ENCODE assay signal across 9 cellular contexts in the genomic region with DNA sequence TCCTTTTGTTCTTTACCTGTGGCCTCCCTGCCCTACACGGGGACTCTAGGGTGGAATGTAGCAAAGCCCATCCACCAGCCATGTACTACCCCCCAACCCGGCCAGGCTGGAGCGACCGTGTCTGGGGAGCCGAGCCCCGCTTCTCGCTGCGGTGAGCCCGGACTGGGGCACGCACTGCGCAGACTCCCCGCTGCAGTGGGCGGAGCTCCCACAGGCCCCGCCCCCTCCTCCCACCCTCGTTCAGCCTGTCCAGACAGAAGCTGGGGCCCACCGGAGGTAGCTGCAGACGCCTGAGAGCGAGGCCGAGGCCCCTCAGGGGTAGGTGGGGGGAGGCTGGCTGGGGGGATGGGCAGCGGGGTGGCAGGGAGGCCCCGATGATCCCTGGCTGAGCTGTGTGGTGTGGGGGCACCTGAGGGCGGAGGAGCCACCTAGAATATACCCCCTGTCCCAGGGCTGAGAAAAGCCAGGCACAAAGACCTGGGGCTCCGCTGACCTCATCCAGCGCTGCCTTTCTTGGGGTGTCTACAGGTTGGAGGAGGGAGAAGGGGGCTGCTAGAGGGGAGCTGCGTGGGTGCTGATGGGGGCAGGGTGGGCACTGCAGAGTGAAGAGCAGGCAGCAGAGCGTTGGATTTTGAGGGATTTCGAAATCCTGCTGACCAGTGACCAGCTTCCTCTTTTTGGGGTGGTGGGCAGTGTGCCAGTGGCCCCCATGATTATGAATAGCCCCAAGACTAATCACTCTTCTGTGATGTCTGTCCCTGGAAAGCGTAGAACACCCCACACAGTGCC. TPM values are rescaled to one million over a fixed set of nuclear protein-coding genes. Genes with fewer than 3 reads are reported as not detected.
A peak's percentile ranks its signal among the peaks of the same experiment; 100 is the strongest.
DNase-seq lines count a peak whose midpoint lies in the region; ATAC-seq lines count a peak whose summit lies in the region.
"Had no signal": no experiment of that assay in that cellular context is flagged by ENCODE, and none has a peak within 500 bp of the region (broad histone marks: within the 10 kb centered on the region; RNA-seq: fewer than 3 reads in every experiment).

No MANE protein-coding gene starts in this region.

- H3K27ac ChIP-seq in stomach smooth muscle (ENCODE audit: low read length) = no peak overlapping the region
- H3K27ac ChIP-seq: KMS-11 had no signal

- no peaks in the 10 kb centered on the region for H3K9me3 Mint-ChIP-seq in activated T-cell treated with anti-CD3 and anti-CD28 coated beads, Interleukin-2, amount 50 U/mL, for 24 hours
- no peaks in the 10 kb centered on the region for H3K9me3 Mint-ChIP-seq in natural killer cell treated with Interleukin-12 subunit alpha and Interleukin-12 subunit beta and Interleukin-15 and Interleukin-18, amount 100 ng/mL, for 72 hours

- peak overlapping the region; percentile 71 to 72 for H3K4me3 ChIP-seq in stomach smooth muscle (ENCODE audit: low read length in 2 of 2)

- ATAC-seq in natural killer cell treated with Interleukin-12 subunit alpha and Interleukin-12 subunit beta and Interleukin-15 and Interleukin-18, amount 100 ng/mL, for 72 hours = peak; percentile 72 to 85
- ATAC-seq in GM19455 (IDR thresholded peaks at IDR 0.05; ENCODE audit: unreplicated experiment) = no peak

- no peaks in the 10 kb centered on the region for H3K9me3 ChIP-seq in stomach smooth muscle (ENCODE audit: control insufficient read depth in 2 of 2, low read length in 2 of 2)

- H3K27ac Mint-ChIP-seq in activated T-cell treated with anti-CD3 and anti-CD28 coated beads, Interleukin-2, amount 50 U/mL, for 24 hours = no peak overlapping the region
- H3K27ac Mint-ChIP-seq in natural killer cell treated with Interleukin-12 subunit alpha and Interleukin-12 subunit beta and Interleukin-15 and Interleukin-18, amount 100 ng/mL, for 72 hours = no peak overlapping the region

- H3K36me3 Mint-ChIP-seq in activated T-cell treated with anti-CD3 and anti-CD28 coated beads, Interleukin-2, amount 50 U/mL, for 24 hours (ENCODE audit: low read depth) = peaks cover 27% of the 10 kb centered on the region
- H3K36me3 Mint-ChIP-seq in natural killer cell treated with Interleukin-12 subunit alpha and Interleukin-12 subunit beta and Interleukin-15 and Interleukin-18, amount 100 ng/mL, for 72 hours = no peaks in the 10 kb centered on the region

- no peaks in the 10 kb centered on the region for H3K27me3 ChIP-seq in stomach smooth muscle (ENCODE audit: control insufficient read depth in 1 of 2, insufficient read depth in 2 of 2, low read length in 2 of 2)

- peaks cover 17% of the 10 kb centered on the region for H3K4me1 Mint-ChIP-seq in activated T-cell treated with anti-CD3 and anti-CD28 coated beads, Interleukin-2, amount 50 U/mL, for 24 hours (ENCODE audit: low read depth)
- H3K4me1 Mint-ChIP-seq in natural killer cell treated with Interleukin-12 subunit alpha and Interleukin-12 subunit beta and Interleukin-15 and Interleukin-18, amount 100 ng/mL, for 72 hours (ENCODE audit: low read depth in 2 of 2) = peaks cover 19 to 28% of the 10 kb centered on the region in 2 donors

- peak overlapping the region; percentile 69 for H3K4me3 Mint-ChIP-seq in activated T-cell treated with anti-CD3 and anti-CD28 coated beads, Interleukin-2, amount 50 U/mL, for 24 hours
- peak overlapping the region; percentile 55 for H3K4me3 Mint-ChIP-seq in natural killer cell treated with Interleukin-12 subunit alpha and Interleukin-12 subunit beta and Interleukin-15 and Interleukin-18, amount 100 ng/mL, for 72 hours

- no peaks in the 10 kb centered on the region for H3K27me3 Mint-ChIP-seq in activated T-cell treated with anti-CD3 and anti-CD28 coated beads, Interleukin-2, amount 50 U/mL, for 24 hours
- no peaks in the 10 kb centered on the region for H3K27me3 Mint-ChIP-seq in natural killer cell treated with Interleukin-12 subunit alpha and Interleukin-12 subunit beta and Interleukin-15 and Interleukin-18, amount 100 ng/mL, for 72 hours

- H3K36me3 ChIP-seq in stomach smooth muscle (ENCODE audit: control insufficient read depth in 2 of 2, insufficient read depth in 2 of 2, low read length in 2 of 2) = peaks cover 12 to 23% of the 10 kb centered on the region in 2 donors

- DNase-seq in DMS114 treated with DMSO at 0.1 percent for 48 hours (lab: John Stamatoyannopoulos, UW; ENCODE audit: unreplicated experiment) = peak; percentile 62
- peak; percentile 68 to 87 (median 80) for DNase-seq in NCI-H1417 (lab: John Stamatoyannopoulos, UW)
- peak; percentile 78 for DNase-seq in activated T-cell treated with anti-CD3 and anti-CD28 coated beads, Interleukin-2, amount 50 U/mL, for 24 hours
- peak; percentile 59 for DNase-seq in fibroblast of peridontal ligament (ENCODE audit: extremely low read depth)
- DNase-seq in natural killer cell treated with Interleukin-12 subunit alpha and Interleukin-12 subunit beta and Interleukin-15 and Interleukin-18, amount 100 ng/mL, for 72 hours (ENCODE audit: low spot score) = no peak
- no peak for DNase-seq in NCI-H2107 (lab: John Stamatoyannopoulos, UW)

- peak overlapping the region; percentile 37 to 71 for H3K9ac ChIP-seq in stomach smooth muscle (ENCODE audit: low read length in 2 of 2)
- H3K9ac ChIP-seq: KMS-11 had no signal

- H3K4me1 ChIP-seq in stomach smooth muscle (ENCODE audit: control insufficient read depth, insufficient read depth, low read length) = peaks cover 10% of the 10 kb centered on the region

RNA-seq across cellular contexts. Expression of a gene that starts 17.3 kb away (rescaled TPM):
- total RNA-seq in natural killer cell treated with Interleukin-12 subunit alpha and Interleukin-12 subunit beta and Interleukin-15 and Interleukin-18, amount 100 ng/mL, for 72 hours = 10 to 100 TPM; 67.4 to 92.0 TPM

RNA-seq across cellular contexts. Expression of a gene that starts 17.6 kb away (rescaled TPM):
- total RNA-seq in natural killer cell treated with Interleukin-12 subunit alpha and Interleukin-12 subunit beta and Interleukin-15 and Interleukin-18, amount 100 ng/mL, for 72 hours = 10 to 100 TPM; 18.1 to 33.5 TPM

RNA-seq across cellular contexts. Expression of a gene that starts 24.2 kb away (rescaled TPM):
- total RNA-seq in natural killer cell treated with Interleukin-12 subunit alpha and Interleukin-12 subunit beta and Interleukin-15 and Interleukin-18, amount 100 ng/mL, for 72 hours = not detected

RNA-seq across cellular contexts. Expression of a gene that starts 47.4 kb away (rescaled TPM):
- total RNA-seq in natural killer cell treated with Interleukin-12 subunit alpha and Interleukin-12 subunit beta and Interleukin-15 and Interleukin-18, amount 100 ng/mL, for 72 hours = under 1 TPM; 0.48 to 0.78 TPM

RNA-seq across cellular contexts. Expression of a gene that starts 60.0 kb away (rescaled TPM):
- total RNA-seq in natural killer cell treated with Interleukin-12 subunit alpha and Interleukin-12 subunit beta and Interleukin-15 and Interleukin-18, amount 100 ng/mL, for 72 hours = 10 to 100 TPM; 11.2 to 21.5 TPM

Comparison
In these comparisons a context has a peak if more than half of its experiments do, and no peak if none do; other contexts are left out.
1. DNase-seq: peak in DMS114 treated with DMSO at 0.1 percent for 48 hours (single experiment), NCI-H1417 (3 of 3), activated T-cell treated with anti-CD3 and anti-CD28 coated beads, Interleukin-2, amount 50 U/mL, for 24 hours (single experiment) and fibroblast of peridontal ligament (single experiment); none in natural killer cell treated with Interleukin-12 subunit alpha and Interleukin-12 subunit beta and Interleukin-15 and Interleukin-18, amount 100 ng/mL, for 72 hours (single experiment) and NCI-H2107 (single experiment).